In genomic region chr5:16932401-16932800, GRCh38 we compare ENCODE assay signal across 21 cellular contexts. TPM values are rescaled to one million over a fixed set of nuclear protein-coding genes. Genes with fewer than 3 reads are reported as not detected.
DNase-seq lines count a peak whose midpoint lies in the region; ATAC-seq and TF ChIP-seq lines count a peak whose summit lies in the region.
"Had no signal": no experiment of that assay in that cellular context is flagged by ENCODE, and none has a peak within 500 bp of the region (broad histone marks: within the 10 kb centered on the region; RNA-seq: fewer than 3 reads in every experiment).

No MANE protein-coding gene starts in this region.

- H3K36me3 ChIP-seq in brain microvascular endothelial cell (replicated peaks) = peaks cover 3% of the 10 kb centered on the region
- H3K36me3 ChIP-seq in lower lobe of right lung = no peaks in the 10 kb centered on the region
- H3K36me3 ChIP-seq in skeletal muscle satellite cell (ENCODE audit: insufficient read depth, low read length) = peaks cover 5% of the 10 kb centered on the region
- H3K36me3 ChIP-seq: BLaER1 treated with 17β-estradiol and CSF1 and Interleukin-3, amounts not matched to agents 10 nM and 100 nM; heart right ventricle; vagina had no signal

- peaks cover 23% of the 10 kb centered on the region for H3K4me1 Mint-ChIP-seq in activated T-cell treated with anti-CD3 and anti-CD28 coated beads, Interleukin-2, amount 50 U/mL, for 72 hours (ENCODE audit: low read depth)

- CTCF ChIA-PET in HEK293T (lab: Yijun Ruan, JAX) = interaction anchor here (0.6 to 2.2 kb wide), 7 partner anchors 10 to 1829 kb away, joined by 3 to 22 read pairs (median 3); no protein-coding TSS in a partner anchor

- ATAC-seq in lower lobe of right lung = no peak
- ATAC-seq in activated T-cell treated with anti-CD3 and anti-CD28 coated beads, Interleukin-2, amount 50 U/mL, for 72 hours (replicated peaks in 1 of 2) = no peak
- no peak for ATAC-seq in HG03378 (IDR thresholded peaks at IDR 0.05; ENCODE audit: unreplicated experiment)
- ATAC-seq in HG03108 (IDR thresholded peaks at IDR 0.05; ENCODE audit: unreplicated experiment) = no peak
- ATAC-seq in HG03565 (IDR thresholded peaks at IDR 0.05; ENCODE audit: unreplicated experiment) = no peak
- ATAC-seq: heart right ventricle, natural killer cell, right cardiac atrium had no signal

- no peaks in the 10 kb centered on the region for H3K27me3 ChIP-seq in brain microvascular endothelial cell (replicated peaks)
- no peaks in the 10 kb centered on the region for H3K27me3 ChIP-seq in lower lobe of right lung (ENCODE audit: low read depth)
- H3K27me3 ChIP-seq in skeletal muscle satellite cell (ENCODE audit: control insufficient read depth, insufficient read depth, low read length) = peaks cover 7% of the 10 kb centered on the region
- H3K27me3 ChIP-seq: vagina had no signal

- peaks cover 0 to 2% of the 10 kb centered on the region in 2 donors for H3K36me3 Mint-ChIP-seq in activated T-cell treated with anti-CD3 and anti-CD28 coated beads, Interleukin-2, amount 50 U/mL, for 72 hours (ENCODE audit: insufficient read depth in 2 of 2)
- H3K36me3 Mint-ChIP-seq: activated naive CD8-positive, alpha-beta T cell treated with anti-CD3 and anti-CD28 coated beads, Interleukin-2, amount 10 ng/mL, durations not matched to agents 7 days and 5 days; IgD-negative memory B cell had no signal

- in situ Hi-C loops in brain microvascular endothelial cell (cut with HindIII; ENCODE audit: low pct_ligation_motif_present, low sequenced_read_pairs) = loop anchor here (25.0 kb wide), 1 partner anchor 255 kb away; no protein-coding TSS in a partner anchor

- H3K27ac Mint-ChIP-seq in activated T-cell treated with anti-CD3 and anti-CD28 coated beads, Interleukin-2, amount 50 U/mL, for 72 hours = no peak overlapping the region
- H3K27ac Mint-ChIP-seq: activated naive CD8-positive, alpha-beta T cell treated with anti-CD3 and anti-CD28 coated beads, Interleukin-2, amount 10 ng/mL, durations not matched to agents 7 days and 5 days; activated T-cell treated with anti-CD3 and anti-CD28 coated beads, Interleukin-2, amount 50 U/mL, for 24 hours; IgD-negative memory B cell; natural killer cell had no signal

- H3K4me1 ChIP-seq in lower lobe of right lung = peaks cover 55% of the 10 kb centered on the region
- peaks cover 45% of the 10 kb centered on the region for H3K4me1 ChIP-seq in skeletal muscle satellite cell (ENCODE audit: control insufficient read depth, insufficient read depth, low read length)

- H3K4me3 ChIP-seq in brain microvascular endothelial cell (ENCODE audit: low read depth, low read length) (peak overlapping the region; percentile 94), lower lobe of right lung (peak overlapping the region; percentile 76), skeletal muscle satellite cell (ENCODE audit: low read length) (peak overlapping the region; percentile 99)
- H3K4me3 ChIP-seq: BLaER1 treated with 17β-estradiol and CSF1 and Interleukin-3, amounts not matched to agents 10 nM and 100 nM; vagina had no signal

- H3K9me3 ChIP-seq in lower lobe of right lung = no peaks in the 10 kb centered on the region
- H3K9me3 ChIP-seq in skeletal muscle satellite cell (replicated peaks; ENCODE audit: low read length) = no peaks in the 10 kb centered on the region
- H3K9me3 ChIP-seq: heart right ventricle, vagina had no signal

- H3K4me2 ChIP-seq in skeletal muscle satellite cell (ENCODE audit: low read length) = peak overlapping the region; percentile 88

- DNase-seq in HEK293T (ENCODE audit: extremely low spot score) (no peak), brain microvascular endothelial cell (no peak), lower lobe of right lung (no peak)
- no peak for DNase-seq in activated T-cell treated with anti-CD3 and anti-CD28 coated beads, Interleukin-2, amount 50 U/mL, for 72 hours
- DNase-seq: activated naive CD8-positive, alpha-beta T cell treated with anti-CD3 and anti-CD28 coated beads, Interleukin-2, amount 10 ng/mL, durations not matched to agents 7 days and 5 days; activated T-cell treated with anti-CD3 and anti-CD28 coated beads, Interleukin-2, amount 50 U/mL, for 24 hours; cerebellar nuclear complex; DND-41; heart right ventricle; natural killer cell; NCI-H2171; right cardiac atrium; Right ventricle myocardium superior; T1000 had no signal

- intact Hi-C loops in lower lobe of right lung (cut with DNase I) = loop anchor here (10.0 kb wide), 1 partner anchor 202 kb away; no protein-coding TSS in a partner anchor

- peaks cover 63% of the 10 kb centered on the region for H3K27me3 Mint-ChIP-seq in activated T-cell treated with anti-CD3 and anti-CD28 coated beads, Interleukin-2, amount 50 U/mL, for 72 hours (ENCODE audit: low read depth)

- H3K9me3 Mint-ChIP-seq in activated T-cell treated with anti-CD3 and anti-CD28 coated beads, Interleukin-2, amount 50 U/mL, for 72 hours = no peaks in the 10 kb centered on the region
- H3K9me3 Mint-ChIP-seq: activated naive CD8-positive, alpha-beta T cell treated with anti-CD3 and anti-CD28 coated beads, Interleukin-2, amount 10 ng/mL, durations not matched to agents 7 days and 5 days; activated T-cell treated with anti-CD3 and anti-CD28 coated beads, Interleukin-2, amount 50 U/mL, for 24 hours had no signal

- H3K4me3 Mint-ChIP-seq in activated T-cell treated with anti-CD3 and anti-CD28 coated beads, Interleukin-2, amount 50 U/mL, for 72 hours = no peak overlapping the region
- H3K4me3 Mint-ChIP-seq: activated naive CD8-positive, alpha-beta T cell treated with anti-CD3 and anti-CD28 coated beads, Interleukin-2, amount 10 ng/mL, durations not matched to agents 7 days and 5 days; activated T-cell treated with anti-CD3 and anti-CD28 coated beads, Interleukin-2, amount 50 U/mL, for 24 hours; IgD-negative memory B cell; natural killer cell had no signal

- H3K27ac ChIP-seq in brain microvascular endothelial cell = no peak overlapping the region
- no peak overlapping the region for H3K27ac ChIP-seq in lower lobe of right lung
- H3K27ac ChIP-seq: BLaER1 treated with 17β-estradiol and CSF1 and Interleukin-3, amounts not matched to agents 10 nM and 100 nM; heart right ventricle; vagina had no signal

- peak overlapping the region; percentile 2 for H3K9ac ChIP-seq in skeletal muscle satellite cell (ENCODE audit: low read depth, low read length)
- H3K9ac ChIP-seq: BLaER1 treated with 17β-estradiol and CSF1 and Interleukin-3, amounts not matched to agents 10 nM and 100 nM had no signal

- POLR2A ChIA-PET in HEK293T (lab: Yijun Ruan, JAX) = no interaction called here

- no peak for TF ChIP-seq CTCF in brain microvascular endothelial cell (IDR thresholded peaks at IDR 0.05; ENCODE audit: low read depth, low read length, missing control alignments)
- no peak for TF ChIP-seq CTCF in lower lobe of right lung (IDR thresholded peaks at IDR 0.05)

TF ChIP-seq in HEK293T, 16 proteins besides CTCF, POLR2A, EP300 and RAD21:
- no peak for TF ChIP-seq FOXK2 (IDR thresholded peaks at IDR 0.05)
- no peak for TF ChIP-seq CTBP1 (IDR thresholded peaks at IDR 0.05; ENCODE audit: borderline replicate concordance)
- TF ChIP-seq, protein P1, sequence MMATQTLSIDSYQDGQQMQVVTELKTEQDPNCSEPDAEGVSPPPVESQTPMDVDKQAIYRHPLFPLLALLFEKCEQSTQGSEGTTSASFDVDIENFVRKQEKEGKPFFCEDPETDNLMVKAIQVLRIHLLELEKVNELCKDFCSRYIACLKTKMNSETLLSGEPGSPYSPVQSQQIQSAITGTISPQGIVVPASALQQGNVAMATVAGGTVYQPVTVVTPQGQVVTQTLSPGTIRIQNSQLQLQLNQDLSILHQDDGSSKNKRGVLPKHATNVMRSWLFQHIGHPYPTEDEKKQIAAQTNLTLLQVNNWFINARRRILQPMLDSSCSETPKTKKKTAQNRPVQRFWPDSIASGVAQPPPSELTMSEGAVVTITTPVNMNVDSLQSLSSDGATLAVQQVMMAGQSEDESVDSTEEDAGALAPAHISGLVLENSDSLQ (IDR thresholded peaks at IDR 0.05) = peak; percentile 44; the same call in 1 of the 2 replicates
- no peak for TF ChIP-seq ELF4 (IDR thresholded peaks at IDR 0.05)
- TF ChIP-seq TARDBP (IDR thresholded peaks at IDR 0.05) = no peak
- TF ChIP-seq LEF1 (IDR thresholded peaks at IDR 0.05; ENCODE audit: borderline replicate concordance) = no peak
TF ChIP-seq in HEK293T: peak in this region for 1.

RNA-seq across cellular contexts. Expression of gene MYO10, which starts 3.7 kb away (rescaled TPM):
- total RNA-seq in lower lobe of right lung = 51.5 TPM
- total RNA-seq in skeletal muscle satellite cell (2012; rRNA removed) = 6.8 and 9.4 TPM in 2 replicates
- under 1 TPM; 0.43 to 0.97 TPM for total RNA-seq in activated T-cell treated with anti-CD3 and anti-CD28 coated beads, Interleukin-2, amount 50 U/mL, for 72 hours
- total RNA-seq: activated naive CD8-positive, alpha-beta T cell treated with anti-CD3 and anti-CD28 coated beads, Interleukin-2, amount 10 ng/mL, durations not matched to agents 7 days and 5 days had no signal

Comparison
In these comparisons a context has a peak if more than half of its experiments do, and no peak if none do; other contexts are left out.
1. RNA of gene MYO10, which starts 3.7 kb away (total RNA-seq): 51.5 TPM in lower lobe of right lung (single experiment); 0.43 to 0.97 TPM in activated T-cell treated with anti-CD3 and anti-CD28 coated beads, Interleukin-2, amount 50 U/mL, for 72 hours; every median in the first group is over 10 times any median in the second.
2. Peak in every context shown above with its lines, with median percentiles within 50 percentile points of each other: H3K4me3 ChIP-seq.